14 cellular contexts compared by ENCODE assay signal in the genomic region with DNA sequence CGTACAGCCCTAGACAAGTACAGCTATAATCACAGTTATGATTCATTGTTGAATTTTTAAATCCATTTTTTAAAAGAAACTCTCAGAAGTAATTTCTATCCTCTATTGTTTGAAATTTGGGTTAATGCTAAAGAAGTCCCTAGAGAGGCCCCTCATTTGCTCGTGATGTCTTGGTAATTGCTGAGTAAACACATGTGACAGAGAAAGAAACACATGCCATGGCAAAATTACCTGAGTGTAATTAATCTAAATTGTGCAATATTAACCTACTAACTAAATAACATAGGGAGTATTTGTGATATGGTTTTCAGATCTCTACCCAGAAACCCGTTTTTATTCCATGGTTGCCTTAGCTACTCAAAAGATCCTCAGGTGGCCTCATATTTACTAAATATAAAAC. TPM values are rescaled to one million over a fixed set of nuclear protein-coding genes. Genes with fewer than 3 reads are reported as not detected.
DNase-seq lines count a peak whose midpoint lies in the region; ATAC-seq and TF ChIP-seq lines count a peak whose summit lies in the region.
"Had no signal": no experiment of that assay in that cellular context is flagged by ENCODE, and none has a peak within 500 bp of the region (broad histone marks: within the 10 kb centered on the region; RNA-seq: fewer than 3 reads in every experiment).

No MANE protein-coding gene starts in this region.

- no peak overlapping the region for H3K4me3 Mint-ChIP-seq in activated naive CD4-positive, alpha-beta T cell treated with anti-CD3 and anti-CD28 coated beads, Interleukin-2, amount 10 ng/mL, durations not matched to agents 7 days and 5 days
- peak overlapping the region; percentile 15 for H3K4me3 Mint-ChIP-seq in stimulated activated effector memory CD8-positive, alpha-beta T cell treated with anti-CD3 and anti-CD28 coated beads, Interleukin-12 subunit alpha, Interleukin-12 subunit beta, amount 100 ng/mL, for 72 hours
- no peak overlapping the region for H3K4me3 Mint-ChIP-seq in CD4-positive, alpha-beta T cell
- H3K4me3 Mint-ChIP-seq: activated B cell treated with CpG ODN at 0.5 μM for 24 hours had no signal

- CTCF ChIA-PET in activated naive CD4-positive, alpha-beta T cell treated with anti-CD3 and anti-CD28 coated beads, Interleukin-2, amount 10 ng/mL, durations not matched to agents 7 days and 5 days (lab: Charles Lee): interaction anchor here (0.6 to 1.8 kb wide), 14 partner anchors 9 to 323 kb away, joined by 3 to 16 read pairs (median 4); a partner anchor contains a TSS
- CTCF ChIA-PET in CD4-positive, alpha-beta T cell (lab: Charles Lee): interaction anchor here (0.6 to 1.3 kb wide), 13 partner anchors 8 to 323 kb away, joined by 3 to 14 read pairs (median 3); a partner anchor contains a TSS

- peaks cover 2% of the 10 kb centered on the region for H3K36me3 Mint-ChIP-seq in activated naive CD4-positive, alpha-beta T cell treated with anti-CD3 and anti-CD28 coated beads, Interleukin-2, amount 10 ng/mL, durations not matched to agents 7 days and 5 days
- H3K36me3 Mint-ChIP-seq in stimulated activated effector memory CD8-positive, alpha-beta T cell treated with anti-CD3 and anti-CD28 coated beads, Interleukin-12 subunit alpha, Interleukin-12 subunit beta, amount 100 ng/mL, for 72 hours: no peaks in the 10 kb centered on the region
- H3K36me3 Mint-ChIP-seq in CD4-positive, alpha-beta T cell (ENCODE audit: low read depth): no peaks in the 10 kb centered on the region

- no peaks in the 10 kb centered on the region for H3K27me3 ChIP-seq in CD4-positive, alpha-beta T cell (ENCODE audit: control insufficient read depth, insufficient read depth, low read length)
- H3K27me3 ChIP-seq: hepatocyte, tibial artery had no signal

- ATAC-seq in stimulated activated effector memory CD8-positive, alpha-beta T cell treated with anti-CD3 and anti-CD28 coated beads, Interleukin-12 subunit alpha, Interleukin-12 subunit beta, amount 100 ng/mL, for 72 hours: no peak
- no peak for ATAC-seq in CD4-positive, alpha-beta T cell (ENCODE audit: poor library complexity)
- no peak for ATAC-seq in GM21367 (IDR thresholded peaks at IDR 0.05; ENCODE audit: unreplicated experiment)

- no peaks in the 10 kb centered on the region for H3K9me3 ChIP-seq in CD4-positive, alpha-beta T cell (ENCODE audit: control insufficient read depth, low read length)
- H3K9me3 ChIP-seq: psoas muscle, tibial artery had no signal

- peak overlapping the region; percentile 24 for H3K27ac Mint-ChIP-seq in activated naive CD4-positive, alpha-beta T cell treated with anti-CD3 and anti-CD28 coated beads, Interleukin-2, amount 10 ng/mL, durations not matched to agents 7 days and 5 days
- H3K27ac Mint-ChIP-seq in stimulated activated effector memory CD8-positive, alpha-beta T cell treated with anti-CD3 and anti-CD28 coated beads, Interleukin-12 subunit alpha, Interleukin-12 subunit beta, amount 100 ng/mL, for 72 hours: no peak overlapping the region
- no peak overlapping the region for H3K27ac Mint-ChIP-seq in CD4-positive, alpha-beta T cell

- no peaks in the 10 kb centered on the region for H3K9me3 Mint-ChIP-seq in activated naive CD4-positive, alpha-beta T cell treated with anti-CD3 and anti-CD28 coated beads, Interleukin-2, amount 10 ng/mL, durations not matched to agents 7 days and 5 days
- H3K9me3 Mint-ChIP-seq in stimulated activated effector memory CD8-positive, alpha-beta T cell treated with anti-CD3 and anti-CD28 coated beads, Interleukin-12 subunit alpha, Interleukin-12 subunit beta, amount 100 ng/mL, for 72 hours: no peaks in the 10 kb centered on the region
- H3K9me3 Mint-ChIP-seq in CD4-positive, alpha-beta T cell: no peaks in the 10 kb centered on the region
- H3K9me3 Mint-ChIP-seq: activated B cell treated with CpG ODN at 0.5 μM for 24 hours had no signal

- peaks cover 34% of the 10 kb centered on the region for H3K4me1 Mint-ChIP-seq in activated naive CD4-positive, alpha-beta T cell treated with anti-CD3 and anti-CD28 coated beads, Interleukin-2, amount 10 ng/mL, durations not matched to agents 7 days and 5 days
- H3K4me1 Mint-ChIP-seq in stimulated activated effector memory CD8-positive, alpha-beta T cell treated with anti-CD3 and anti-CD28 coated beads, Interleukin-12 subunit alpha, Interleukin-12 subunit beta, amount 100 ng/mL, for 72 hours: no peaks in the 10 kb centered on the region
- peaks cover 39% of the 10 kb centered on the region for H3K4me1 Mint-ChIP-seq in CD4-positive, alpha-beta T cell (ENCODE audit: low read depth)

- peak overlapping the region; percentile 66 for H3K27ac ChIP-seq in VCaP
- H3K27ac ChIP-seq in CD4-positive, alpha-beta T cell (ENCODE audit: low read depth, low read length): no peak overlapping the region
- H3K27ac ChIP-seq: KMS-11, psoas muscle, tibial artery had no signal

- peaks cover 14% of the 10 kb centered on the region for H3K27me3 Mint-ChIP-seq in activated naive CD4-positive, alpha-beta T cell treated with anti-CD3 and anti-CD28 coated beads, Interleukin-2, amount 10 ng/mL, durations not matched to agents 7 days and 5 days
- no peaks in the 10 kb centered on the region for H3K27me3 Mint-ChIP-seq in CD4-positive, alpha-beta T cell
- H3K27me3 Mint-ChIP-seq: activated B cell treated with CpG ODN at 0.5 μM for 24 hours had no signal

- no peak for TF ChIP-seq CTCF in VCaP (conservative IDR thresholded peaks at IDR 0.05)
- no peak for TF ChIP-seq CTCF in CD4-positive, alpha-beta T cell (IDR thresholded peaks at IDR 0.05)

- intact Hi-C loops in CD4-positive, alpha-beta T cell (cut with DNase I, micrococcal nuclease): loop anchor here in 1 of 2 experiments (5.0 kb wide), 3 partner anchors 109 to 324 kb away; no protein-coding TSS in a partner anchor

- no peak for DNase-seq in activated naive CD4-positive, alpha-beta T cell treated with anti-CD3 and anti-CD28 coated beads, Interleukin-2, amount 10 ng/mL, durations not matched to agents 7 days and 5 days
- DNase-seq in activated naive CD4-positive, alpha-beta T cell treated with anti-CD3 and anti-CD28 coated beads, Interleukin-2, amount 50 U/mL, for 16 hours: no peak
- peak; percentile 34 for DNase-seq in NCI-H1436 treated with DMSO at 0.1 percent for 48 hours (lab: John Stamatoyannopoulos, UW)
- DNase-seq in stimulated activated effector memory CD8-positive, alpha-beta T cell treated with anti-CD3 and anti-CD28 coated beads, Interleukin-12 subunit alpha, Interleukin-12 subunit beta, amount 100 ng/mL, for 72 hours (ENCODE audit: low spot score in 2 of 2): no peak
- no peak for DNase-seq in GDM1 (lab: John Stamatoyannopoulos, UW)
- no peak for DNase-seq in CD4-positive, alpha-beta T cell
- DNase-seq: activated B cell treated with CpG ODN at 0.5 μM for 24 hours, DMS79 treated with DMSO at 0.1 percent for 48 hours, psoas muscle had no signal

- POLR2A ChIA-PET in CD4-positive, alpha-beta T cell (lab: Charles Lee): interaction anchor here (0.8 to 1.4 kb wide), 3 partner anchors 8 to 109 kb away, joined by 3 to 5 read pairs (median 3); a partner anchor contains a TSS

RNA-seq across cellular contexts. Expression of a gene that starts 10.8 kb away (rescaled TPM):
- under 1 TPM; 0.61 to 0.77 TPM for total RNA-seq in CD4-positive, alpha-beta T cell
